In the genomic region with DNA sequence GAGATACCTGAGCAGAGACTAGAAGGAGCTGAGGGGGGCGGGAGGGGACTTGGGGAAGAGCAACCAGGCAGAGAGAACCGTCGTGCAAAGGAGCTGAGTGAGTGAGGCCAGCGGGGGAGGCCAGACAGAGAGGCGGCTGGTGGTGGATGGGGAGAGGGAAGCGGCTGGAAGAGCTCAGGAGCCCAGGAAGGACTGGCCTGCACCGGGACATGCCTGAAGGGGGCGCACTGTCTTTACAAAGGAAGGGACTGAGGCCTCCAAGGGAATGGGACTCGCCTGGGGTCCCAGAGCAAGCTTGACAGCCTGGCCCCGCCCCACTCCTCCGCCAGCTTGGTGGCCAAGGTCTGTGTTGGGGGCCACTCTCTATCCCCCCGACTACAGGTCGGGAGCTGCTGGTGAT, we compare ENCODE assay signal across 1 cellular context.
TF ChIP-seq lines count a peak whose summit lies in the region.

No MANE protein-coding gene starts in this region.

TF ChIP-seq in H1, 55 proteins besides CTCF, POLR2A, EP300 and RAD21 (continued from another document):
- TF ChIP-seq MAFK (IDR thresholded peaks at IDR 0.05; ENCODE audit: low read depth, low read length) (no peak), TEAD4 (IDR thresholded peaks at IDR 0.05; ENCODE audit: low read depth, low read length) (peak; percentile 65; the same call in 1 of the 2 replicates)
